ENCODE assay signal across 21 cellular contexts in the genomic region with DNA sequence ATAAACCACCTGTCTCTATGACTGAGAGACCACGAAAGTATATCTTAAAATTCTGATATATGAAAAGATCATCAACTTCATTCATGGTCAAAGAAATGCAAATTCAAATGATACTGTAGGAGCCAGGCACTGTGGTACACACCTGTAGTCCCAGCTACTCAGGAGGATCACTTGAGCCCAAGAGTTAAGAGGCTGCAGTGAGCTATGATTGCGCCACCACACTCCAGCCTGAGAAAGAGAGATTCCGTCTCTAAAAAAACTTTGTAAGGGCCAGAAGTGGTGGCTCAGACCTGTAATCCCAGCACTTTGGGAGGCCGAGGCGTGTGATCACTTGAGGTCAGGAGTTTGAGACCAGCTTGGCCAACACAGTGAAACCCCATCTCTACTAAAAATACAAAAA.
"Had no signal": no experiment of that assay in that cellular context is flagged by ENCODE, and none has a peak within 500 bp of the region (broad histone marks: within the 10 kb centered on the region; RNA-seq: fewer than 3 reads in every experiment).

No MANE protein-coding gene starts in this region.

- H3K4me2 ChIP-seq: KMS-11, SK-N-SH had no signal

- ATAC-seq: Panc1, PC-3, T-cell had no signal

- H3K9me3 ChIP-seq: SK-N-SH had no signal

- H3K27ac ChIP-seq: KMS-11, RWPE1 had no signal

- DNase-seq: Kasumi-1, MM.1S, NCI-H1092 treated with DMSO at 0.1 percent for 48 hours, NCI-H1436, NCI-H187, NCI-H2029, NCI-H2081 treated with DMSO at 0.1 percent for 48 hours, NCI-H2227 treated with DMSO at 0.1 percent for 48 hours, NCI-H510A, NCI-H524 treated with DMSO at 0.1 percent for 48 hours, NCI-H69, NCI-H774, PC-3, SHP77, SK-N-SH, SW 1271, T-cell had no signal

- FAIRE-seq: HTR-8/SVneo had no signal

- H3K9ac ChIP-seq: KMS-11, SK-N-SH had no signal
